In the genomic region with DNA sequence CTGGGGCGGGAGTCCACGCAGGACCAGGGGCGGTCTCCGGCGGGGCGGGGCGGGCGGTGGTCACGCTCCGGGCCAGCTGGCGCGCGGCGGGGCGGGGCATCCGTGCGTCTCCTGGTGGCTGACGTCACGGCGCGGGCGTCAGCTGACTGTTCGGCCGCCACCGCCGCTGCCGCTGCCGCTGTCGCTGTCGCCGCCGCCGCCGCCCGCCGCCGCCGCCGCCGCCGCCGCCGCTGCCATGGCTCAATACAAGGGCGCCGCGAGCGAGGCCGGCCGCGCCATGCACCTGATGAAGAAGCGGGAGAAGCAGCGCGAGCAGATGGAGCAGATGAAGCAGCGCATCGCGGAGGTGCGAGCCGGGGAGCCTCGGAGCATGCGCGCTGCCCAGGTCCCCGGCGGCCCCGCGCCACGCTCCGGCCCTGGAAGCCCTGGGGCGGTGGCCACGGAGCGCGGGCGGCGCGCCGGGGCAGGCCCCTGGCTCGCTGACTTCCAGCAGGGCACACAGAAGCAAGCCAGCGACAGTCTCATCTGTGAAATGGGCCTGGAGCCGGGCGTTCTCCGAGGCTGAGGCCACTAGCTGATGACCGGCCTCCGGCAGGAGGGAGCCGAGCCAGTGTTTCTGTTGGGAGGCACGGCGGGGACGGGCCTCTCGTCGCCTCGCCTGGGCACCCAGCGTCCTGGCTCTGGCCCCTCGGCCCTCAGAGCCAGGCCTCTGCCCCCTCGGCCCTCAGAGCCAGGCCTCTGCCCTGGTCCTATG, we compare ENCODE assay signal across 8 cellular contexts. TPM values are rescaled to one million over a fixed set of nuclear protein-coding genes. Genes with fewer than 3 reads are reported as not detected.
DNase-seq lines count a peak whose midpoint lies in the region; ATAC-seq and TF ChIP-seq lines count a peak whose summit lies in the region.

A gene with protein sequence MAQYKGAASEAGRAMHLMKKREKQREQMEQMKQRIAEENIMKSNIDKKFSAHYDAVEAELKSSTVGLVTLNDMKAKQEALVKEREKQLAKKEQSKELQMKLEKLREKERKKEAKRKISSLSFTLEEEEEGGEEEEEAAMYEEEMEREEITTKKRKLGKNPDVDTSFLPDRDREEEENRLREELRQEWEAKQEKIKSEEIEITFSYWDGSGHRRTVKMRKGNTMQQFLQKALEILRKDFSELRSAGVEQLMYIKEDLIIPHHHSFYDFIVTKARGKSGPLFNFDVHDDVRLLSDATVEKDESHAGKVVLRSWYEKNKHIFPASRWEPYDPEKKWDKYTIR (plus strand): TSS at position 141 of the 754 bp plus-strand sequence. CDS start 95 bp downstream, at position 236.

- H3K27me3 ChIP-seq in dorsolateral prefrontal cortex, result peaks cover 0 to 81% (median 4%) of the 10 kb centered on the region in 45 donors

- peak in 1 of 56 donors; percentile 7 for TF ChIP-seq CTCF in dorsolateral prefrontal cortex (IDR thresholded peaks at IDR 0.05 in 54 of 56, conservative IDR thresholded peaks at IDR 0.05 in 2 of 56; ENCODE audit: low read depth in 1 of 56, partially characterized antibody in 56 of 56)
- TF ChIP-seq CTCF in lower leg skin (IDR thresholded peaks at IDR 0.05), result no peak

- H3K4me3 ChIP-seq in dorsolateral prefrontal cortex (peak within 1 kb of the TSS; percentile 33 to 75 (median 63)), lower leg skin (ENCODE audit: low read depth, poor library complexity, severe bottlenecking) (peak within 1 kb of the TSS; percentile 33)

- 48% methylated on average over 17 of the region's 92 CpGs; no CpG with 5 or more reads in 1 of the 2 donors for WGBS in lower leg skin, 2 donors

- DNase-seq in NCI-H2081 (lab: John Stamatoyannopoulos, UW) (peak; percentile 43 to 44), NCI-H2081 treated with DMSO at 0.1 percent for 48 hours (lab: John Stamatoyannopoulos, UW) (no peak), NCI-H2196 (lab: John Stamatoyannopoulos, UW; ENCODE audit: unreplicated experiment) (peak; percentile 64), dorsolateral prefrontal cortex (peak; percentile 48 to 87 (median 74)), lower leg skin (ENCODE audit: low spot score in 2 of 2) (peak; percentile 56 to 96)
- peak; percentile 57 for DNase-seq in activated CD4-positive, alpha-beta T cell treated with anti-CD3 and anti-CD28 coated beads, Interleukin-2, amount 50 U/mL, for 1 hour
- DNase-seq in stimulated activated CD4-positive, alpha-beta T cell treated with anti-CD3 and anti-CD28 coated beads, Interleukin-4, amount 100 ng/mL, for 48 hours (ENCODE audit: low read depth in 2 of 2), result peak; percentile 60 to 64

- ATAC-seq in HG02852 (IDR thresholded peaks at IDR 0.05; ENCODE audit: unreplicated experiment), result peak; percentile 72

- intact Hi-C loops in dorsolateral prefrontal cortex (cut with DNase I) (no loop called here), lower leg skin (cut with DNase I; ENCODE audit: low total_unique reads) (no loop called here)

- H3K27ac ChIP-seq in dorsolateral prefrontal cortex, result peak within 1 kb of the TSS in 56 of 59 donors; percentile 7 to 91 (median 83)

- TF ChIP-seq POLR2A in lower leg skin (IDR thresholded peaks at IDR 0.05), result no peak

RNA-seq across cellular contexts. Expression of the gene that starts here (rescaled TPM):
- total RNA-seq in dorsolateral prefrontal cortex (100 to 1,000 TPM in 1 of 120 experiments, 10 to 100 TPM in 119; 42.6 to 104 (median 62.4) TPM), lower leg skin (10 to 100 TPM; 18.9 to 37.0 (median 22.7) TPM)
